9 cellular contexts compared by ENCODE assay signal in genomic region chr17:76027159-76027839, GRCh38. TPM values are rescaled to one million over a fixed set of nuclear protein-coding genes. Genes with fewer than 3 reads are reported as not detected.
DNase-seq lines count a peak whose midpoint lies in the region; ATAC-seq, FAIRE-seq and TF ChIP-seq lines count a peak whose summit lies in the region.
"Had no signal": no experiment of that assay in that cellular context is flagged by ENCODE, and none has a peak within 500 bp of the region (broad histone marks: within the 10 kb centered on the region; RNA-seq: fewer than 3 reads in every experiment).

EVPL (minus strand) TSS chr17:76027306; CDS start chr17:76027198, 108 bp downstream.

- no peaks in the 10 kb centered on the region for H3K36me3 Mint-ChIP-seq in T-helper 17 cell (ENCODE audit: low read depth)

- ATAC-seq in HG02571 (IDR thresholded peaks at IDR 0.05; ENCODE audit: unreplicated experiment) (no peak), T-helper 17 cell (no peak), GM18907 (IDR thresholded peaks at IDR 0.05; ENCODE audit: unreplicated experiment) (no peak), HG03521 (IDR thresholded peaks at IDR 0.05; ENCODE audit: unreplicated experiment) (no peak)
- ATAC-seq: K562 had no signal

- peaks cover 0 to 3% (median 0%) of the 10 kb centered on the region in 3 donors for H3K27me3 ChIP-seq in stomach

- no peak for TF ChIP-seq CTCF in HEK293 (tag by site-specific recombination; IDR thresholded peaks at IDR 0.05)
- TF ChIP-seq CTCF in kidney (IDR thresholded peaks at IDR 0.05; ENCODE audit: borderline replicate concordance, extremely low read depth, insufficient read depth): no peak
- TF ChIP-seq CTCF in stomach (IDR thresholded peaks at IDR 0.05): no peak

- H3K4me3 Mint-ChIP-seq in T-helper 17 cell: no peak within 1 kb of the TSS

- peak within 1 kb of the TSS in 1 of 2 donors; percentile 51 for H3K9ac ChIP-seq in kidney (ENCODE audit: low read length in 2 of 2)

- 27 to 73% (median 38%) methylated on average over 9 to 24 of the region's 24 CpGs for WGBS in stomach, 5 donors

- H3K9me3 ChIP-seq in HEK293 (ENCODE audit: control insufficient read depth, insufficient read depth, low read depth, low read length) (no peaks in the 10 kb centered on the region), kidney (ENCODE audit: control insufficient read depth in 1 of 2, low read length in 2 of 2) (no peaks in the 10 kb centered on the region), stomach (no peaks in the 10 kb centered on the region), T-helper 17 cell (ENCODE audit: control insufficient read depth, low read length, poor library complexity, severe bottlenecking) (no peaks in the 10 kb centered on the region)

- DNase-seq in RKO (ENCODE audit: low spot score) (peak; percentile 83), kidney (peak; percentile 94), stomach (peak; percentile 88), T-helper 17 cell (no peak)

- H3K4me1 Mint-ChIP-seq in T-helper 17 cell: peaks cover 12% of the 10 kb centered on the region

- no peak for TF ChIP-seq POLR2A in stomach (IDR thresholded peaks at IDR 0.05)

- no peak for TF ChIP-seq EP300 in stomach (IDR thresholded peaks at IDR 0.05)

- H3K4me3 ChIP-seq in HEK293 (ENCODE audit: low read depth, low read length) (no peak within 1 kb of the TSS), kidney (ENCODE audit: low read length in 2 of 2) (peak within 1 kb of the TSS; percentile 34 to 46), stomach (peak within 1 kb of the TSS; percentile 29 to 48 (median 42))
- H3K4me3 ChIP-seq: K562 had no signal

- no peak for FAIRE-seq in kidney (lab: Jason Lieb, UNC)
- FAIRE-seq: K562 had no signal

- H3K27ac ChIP-seq in HEK293 (ENCODE audit: extremely low read depth, low read depth, low read length) (no peak within 1 kb of the TSS), kidney (ENCODE audit: low read depth in 2 of 2, low read length in 2 of 2) (no peak within 1 kb of the TSS), stomach (peak within 1 kb of the TSS; percentile 26 to 77 (median 60))

- intact Hi-C loops in kidney (cut with DNase I): no loop called here
- intact Hi-C loops in stomach (cut with DNase I; ENCODE audit: low total_unique reads): loop anchor here (10.0 kb wide), 1 partner anchor 268 kb away; no protein-coding TSS in a partner anchor

- POLR2A ChIA-PET in HEK293 (lab: Yijun Ruan, JAX): interaction anchor here (0.7 kb wide), 1 partner anchor 22 kb away, joined by 3 read pairs; no protein-coding TSS in a partner anchor

- no peak within 1 kb of the TSS for H3K27ac Mint-ChIP-seq in T-helper 17 cell

- H3K27me3 Mint-ChIP-seq in T-helper 17 cell: no peaks in the 10 kb centered on the region

- peaks cover 12% of the 10 kb centered on the region for H3K4me1 ChIP-seq in HEK293 (ENCODE audit: control insufficient read depth, insufficient read depth, low read length)
- peaks cover 0 to 10% of the 10 kb centered on the region in 2 donors for H3K4me1 ChIP-seq in kidney (ENCODE audit: control insufficient read depth in 1 of 2, insufficient read depth in 1 of 2, low read depth in 1 of 2, low read length in 2 of 2)
- peaks cover 6 to 32% (median 18%) of the 10 kb centered on the region in 4 donors for H3K4me1 ChIP-seq in stomach

- H3K36me3 ChIP-seq in HEK293 (ENCODE audit: control insufficient read depth in 2 of 2, insufficient read depth in 1 of 2, low read length in 2 of 2) (no peaks in the 10 kb centered on the region; a peak in 1 of 3 replicates), kidney (ENCODE audit: control insufficient read depth in 1 of 2, insufficient read depth in 2 of 2, low read length in 2 of 2) (no peaks in the 10 kb centered on the region), stomach (peaks cover 0 to 11% (median 7%) of the 10 kb centered on the region in 4 donors)

- CTCF ChIA-PET in HEK293 (lab: Yijun Ruan, JAX): interaction anchor here (0.6 to 0.7 kb wide), 2 partner anchors 13 to 76 kb away, joined by 4 to 6 read pairs; no protein-coding TSS in a partner anchor

TF ChIP-seq in HEK293, 187 proteins besides CTCF, POLR2A, EP300 and RAD21:
- TF ChIP-seq ZNF791 (tag by site-specific recombination; IDR thresholded peaks at IDR 0.05) (no peak), ZFHX2 (tag by site-specific recombination; conservative IDR thresholded peaks at IDR 0.05) (peak; percentile 59), KLF1 (tag by site-specific recombination; IDR thresholded peaks at IDR 0.05) (peak; percentile 86), KLF17 (tag by site-specific recombination; IDR thresholded peaks at IDR 0.05) (peak; percentile 49; the same call in 1 of the 2 replicates), ZNF354C (tag by site-specific recombination; IDR thresholded peaks at IDR 0.05; ENCODE audit: borderline replicate concordance, low read depth) (no peak), EGR2 (tag by site-specific recombination; IDR thresholded peaks at IDR 0.05; ENCODE audit: low read depth) (peak; percentile 70), TRIM28 (IDR thresholded peaks at IDR 0.05; ENCODE audit: borderline replicate concordance, low read length) (no peak), RBAK (tag by site-specific recombination; IDR thresholded peaks at IDR 0.05) (no peak), ZNF394 (tag by site-specific recombination; IDR thresholded peaks at IDR 0.05; ENCODE audit: borderline replicate concordance) (no peak), ZNF529 (tag by site-specific recombination; IDR thresholded peaks at IDR 0.05; ENCODE audit: insufficient replicate concordance) (no peak)

RNA-seq across cellular contexts. Expression of gene EVPL, which starts in this region (rescaled TPM):
- 23.5 TPM for total RNA-seq in kidney
- 11.1 TPM for polyA plus RNA-seq in kidney (ENCODE audit: insufficient read depth, low read depth, low replicate concordance)
- total RNA-seq in stomach: 10 to 100 TPM in 2 of 5 donors, 1 to 10 TPM in 3; 1.2 to 89.8 (median 9.7) TPM
- polyA plus RNA-seq in stomach: 100 to 1,000 TPM in 1 of 3 donors, 1 to 10 TPM in 2; 1.8 to 105 (median 8.2) TPM
- total RNA-seq in T-helper 17 cell: under 1 TPM; 0.05 to 0.68 TPM

Comparison
In these comparisons a context has a peak if more than half of its experiments do, and no peak if none do; other contexts are left out.
1. H3K27ac ChIP-seq: peak in stomach (5 of 5); none in HEK293 (single experiment) and kidney (0 of 2).
2. DNase-seq: peak in RKO (single experiment), kidney (single experiment) and stomach (single experiment); none in T-helper 17 cell (0 of 3).